Comparison of ENCODE assay signal across 1 cellular context in the genomic region with DNA sequence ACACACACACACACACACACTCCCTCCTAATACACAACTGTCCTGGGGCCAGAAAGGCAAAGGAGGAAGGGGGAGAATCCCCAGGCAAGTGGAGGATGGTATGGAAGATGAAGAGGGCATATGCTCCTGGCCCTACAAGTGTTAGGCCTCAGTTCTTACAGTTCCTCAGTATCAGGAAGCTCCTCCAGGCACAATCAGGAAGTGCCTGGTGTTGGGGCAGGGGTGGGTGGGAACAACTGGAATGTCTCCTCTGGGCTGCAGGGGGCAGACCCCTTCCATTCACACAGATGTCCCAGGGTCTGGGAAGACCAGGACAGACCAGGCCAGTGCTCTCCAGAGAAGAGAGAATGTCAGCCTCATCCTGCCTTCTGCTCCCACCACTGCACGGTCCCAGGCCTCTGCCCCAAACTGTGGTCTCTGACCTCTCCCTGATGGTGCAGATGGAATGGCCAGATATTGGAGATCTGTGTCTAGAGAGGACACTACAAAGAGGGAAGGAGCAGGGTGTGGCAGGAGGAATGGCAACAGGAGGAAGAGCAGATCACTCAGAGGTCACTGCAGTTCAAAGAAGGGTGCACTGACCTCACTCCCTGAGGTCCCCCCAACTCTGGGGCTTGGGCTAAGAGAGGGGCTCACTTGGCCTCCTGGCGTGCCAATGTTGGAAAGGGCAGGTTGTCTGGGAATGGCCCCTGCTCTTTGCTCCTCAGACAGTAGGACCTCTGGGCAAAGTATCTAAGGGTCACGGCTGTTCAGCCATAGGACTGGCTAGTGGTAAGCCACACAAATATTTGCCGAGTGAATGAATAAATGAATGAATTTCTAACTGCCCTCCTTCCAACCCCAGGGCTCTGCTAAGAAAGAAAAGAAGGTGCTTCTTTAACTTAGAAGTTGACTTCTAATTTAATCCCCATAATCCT.
TF ChIP-seq lines count a peak whose summit lies in the region.

No MANE protein-coding gene starts in this region.

TF ChIP-seq in K562, 482 proteins besides CTCF, POLR2A, EP300 and RAD21:
- no peak for TF ChIP-seq U2AF2 (optimal IDR thresholded peaks at IDR 0.05; ENCODE audit: low read depth, low read length)
- TF ChIP-seq OTX1 (CRISPR knock-in tag; IDR thresholded peaks at IDR 0.05): peak; percentile 86; the same call in 1 of the 2 replicates
- TF ChIP-seq DMBX1 (CRISPR knock-in tag; IDR thresholded peaks at IDR 0.05; ENCODE audit: borderline replicate concordance): peak; percentile 21; the same call in 1 of the 2 replicates
- TF ChIP-seq IFI16 (CRISPR knock-in tag; IDR thresholded peaks at IDR 0.05): no peak
- TF ChIP-seq GABPB2 (CRISPR knock-in tag; conservative IDR thresholded peaks at IDR 0.05): no peak
- TF ChIP-seq ZNF639 (CRISPR knock-in tag; conservative IDR thresholded peaks at IDR 0.05 in 1 of 2, IDR thresholded peaks at IDR 0.05 in 1 of 2): peak in 1 of 2 experiments; percentile 50; a peak in 1 of 4 replicates
- TF ChIP-seq ZNF232 (CRISPR knock-in tag; IDR thresholded peaks at IDR 0.05): no peak
- peak; percentile 64; the same call in 1 of the 2 replicates for TF ChIP-seq CTBP1 (IDR thresholded peaks at IDR 0.05; ENCODE audit: borderline replicate concordance)
- TF ChIP-seq THRB (CRISPR knock-in tag; conservative IDR thresholded peaks at IDR 0.05): peak; percentile 62; the same call in 1 of the 2 replicates
- no peak for TF ChIP-seq FOSL1 (tag; conservative IDR thresholded peaks at IDR 0.05)
- TF ChIP-seq CEBPG (CRISPR knock-in tag; IDR thresholded peaks at IDR 0.05): no peak
- no peak for TF ChIP-seq CEBPG (tag; conservative IDR thresholded peaks at IDR 0.05 in 1 of 2, IDR thresholded peaks at IDR 0.05 in 1 of 2)
- peak; percentile 53; the same call in 1 of the 2 replicates for TF ChIP-seq SPI1 (IDR thresholded peaks at IDR 0.05; ENCODE audit: borderline replicate concordance, low read depth, low read length)
- TF ChIP-seq HDGF (IDR thresholded peaks at IDR 0.05): 0 out of 2 replicates have a peak, but pooled peaks have one; percentile 42
- peak; percentile 50; the same call in 1 of the 2 replicates for TF ChIP-seq ZNF583 (CRISPR knock-in tag; IDR thresholded peaks at IDR 0.05)
- no peak for TF ChIP-seq CEBPB (tag; IDR thresholded peaks at IDR 0.05)
- TF ChIP-seq SIX5 (IDR thresholded peaks at IDR 0.05; ENCODE audit: borderline replicate concordance in 1 of 2, insufficient read depth in 1 of 2, low read depth in 1 of 2, low read length in 2 of 2): 0 out of 4 replicates have a peak, but pooled peaks of 1 of the 2 experiments have one; percentile 10
- TF ChIP-seq HDAC6 (IDR thresholded peaks at IDR 0.05; ENCODE audit: low read depth, low read length): no peak
- no peak for TF ChIP-seq TEAD4 (IDR thresholded peaks at IDR 0.05; ENCODE audit: low read length)
- TF ChIP-seq TEAD4 (CRISPR knock-in tag; IDR thresholded peaks at IDR 0.05; ENCODE audit: borderline replicate concordance): no peak
- no peak for TF ChIP-seq KDM4B (IDR thresholded peaks at IDR 0.05; ENCODE audit: borderline replicate concordance in 2 of 2, low read depth in 1 of 2)
- TF ChIP-seq, protein P1, sequence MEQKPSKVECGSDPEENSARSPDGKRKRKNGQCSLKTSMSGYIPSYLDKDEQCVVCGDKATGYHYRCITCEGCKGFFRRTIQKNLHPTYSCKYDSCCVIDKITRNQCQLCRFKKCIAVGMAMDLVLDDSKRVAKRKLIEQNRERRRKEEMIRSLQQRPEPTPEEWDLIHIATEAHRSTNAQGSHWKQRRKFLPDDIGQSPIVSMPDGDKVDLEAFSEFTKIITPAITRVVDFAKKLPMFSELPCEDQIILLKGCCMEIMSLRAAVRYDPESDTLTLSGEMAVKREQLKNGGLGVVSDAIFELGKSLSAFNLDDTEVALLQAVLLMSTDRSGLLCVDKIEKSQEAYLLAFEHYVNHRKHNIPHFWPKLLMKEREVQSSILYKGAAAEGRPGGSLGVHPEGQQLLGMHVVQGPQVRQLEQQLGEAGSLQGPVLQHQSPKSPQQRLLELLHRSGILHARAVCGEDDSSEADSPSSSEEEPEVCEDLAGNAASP (IDR thresholded peaks at IDR 0.05): no peak
- TF ChIP-seq ELF4 (CRISPR knock-in tag; IDR thresholded peaks at IDR 0.05): peak; percentile 84
- TF ChIP-seq SIN3A (IDR thresholded peaks at IDR 0.05; ENCODE audit: borderline replicate concordance in 2 of 2, control insufficient read depth in 1 of 2, low read depth in 2 of 2, low read length in 2 of 2): no peak
- TF ChIP-seq NR2C2 (CRISPR knock-in tag; IDR thresholded peaks at IDR 0.05): no peak
- TF ChIP-seq NR2C2 (tag; IDR thresholded peaks at IDR 0.05): peak; percentile 61
- TF ChIP-seq CREBBP (IDR thresholded peaks at IDR 0.05; ENCODE audit: low read depth, low read length): no peak
- peak; percentile 42; the same call in 1 of the 2 replicates for TF ChIP-seq NR4A1 (CRISPR knock-in tag; IDR thresholded peaks at IDR 0.05)
- TF ChIP-seq NR4A1 (tag; IDR thresholded peaks at IDR 0.05): no peak
- no peak for TF ChIP-seq CBFA2T2 (conservative IDR thresholded peaks at IDR 0.05)
- peak; percentile 71; the same call in 1 of the 2 replicates for TF ChIP-seq ELF1 (tag; IDR thresholded peaks at IDR 0.05)
- no peak for TF ChIP-seq ETV1 (tag; conservative IDR thresholded peaks at IDR 0.05; ENCODE audit: low read depth)
- TF ChIP-seq MTF1 (CRISPR knock-in tag; IDR thresholded peaks at IDR 0.05; ENCODE audit: borderline replicate concordance): no peak
- TF ChIP-seq SOX6 (IDR thresholded peaks at IDR 0.05): peak; percentile 10; the same call in 1 of the 2 replicates
- no peak for TF ChIP-seq PHB2 (IDR thresholded peaks at IDR 0.05; ENCODE audit: low read depth)
- TF ChIP-seq CBFA2T3 (IDR thresholded peaks at IDR 0.05): 0 out of 2 replicates have a peak, but pooled peaks have one; percentile 7
- TF ChIP-seq, protein P2, sequence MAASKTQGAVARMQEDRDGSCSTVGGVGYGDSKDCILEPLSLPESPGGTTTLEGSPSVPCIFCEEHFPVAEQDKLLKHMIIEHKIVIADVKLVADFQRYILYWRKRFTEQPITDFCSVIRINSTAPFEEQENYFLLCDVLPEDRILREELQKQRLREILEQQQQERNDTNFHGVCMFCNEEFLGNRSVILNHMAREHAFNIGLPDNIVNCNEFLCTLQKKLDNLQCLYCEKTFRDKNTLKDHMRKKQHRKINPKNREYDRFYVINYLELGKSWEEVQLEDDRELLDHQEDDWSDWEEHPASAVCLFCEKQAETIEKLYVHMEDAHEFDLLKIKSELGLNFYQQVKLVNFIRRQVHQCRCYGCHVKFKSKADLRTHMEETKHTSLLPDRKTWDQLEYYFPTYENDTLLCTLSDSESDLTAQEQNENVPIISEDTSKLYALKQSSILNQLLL (CRISPR knock-in tag; IDR thresholded peaks at IDR 0.05; ENCODE audit: borderline replicate concordance): no peak
- TF ChIP-seq NR2C1 (IDR thresholded peaks at IDR 0.05): no peak
- 0 out of 2 replicates have a peak, but pooled peaks have one; percentile 26 for TF ChIP-seq NR2C1 (tag; IDR thresholded peaks at IDR 0.05)
- TF ChIP-seq TAF15 (IDR thresholded peaks at IDR 0.05; ENCODE audit: low read depth, low read length): no peak
- TF ChIP-seq EWSR1 (IDR thresholded peaks at IDR 0.05; ENCODE audit: borderline replicate concordance, low read depth, partially characterized antibody): no peak
- 0 out of 2 replicates have a peak, but pooled peaks have one; percentile 32 for TF ChIP-seq MEF2D (tag; conservative IDR thresholded peaks at IDR 0.05; ENCODE audit: low read depth)
- TF ChIP-seq HEY1 (CRISPR knock-in tag; IDR thresholded peaks at IDR 0.05; ENCODE audit: borderline replicate concordance): no peak
- TF ChIP-seq, protein P3, sequence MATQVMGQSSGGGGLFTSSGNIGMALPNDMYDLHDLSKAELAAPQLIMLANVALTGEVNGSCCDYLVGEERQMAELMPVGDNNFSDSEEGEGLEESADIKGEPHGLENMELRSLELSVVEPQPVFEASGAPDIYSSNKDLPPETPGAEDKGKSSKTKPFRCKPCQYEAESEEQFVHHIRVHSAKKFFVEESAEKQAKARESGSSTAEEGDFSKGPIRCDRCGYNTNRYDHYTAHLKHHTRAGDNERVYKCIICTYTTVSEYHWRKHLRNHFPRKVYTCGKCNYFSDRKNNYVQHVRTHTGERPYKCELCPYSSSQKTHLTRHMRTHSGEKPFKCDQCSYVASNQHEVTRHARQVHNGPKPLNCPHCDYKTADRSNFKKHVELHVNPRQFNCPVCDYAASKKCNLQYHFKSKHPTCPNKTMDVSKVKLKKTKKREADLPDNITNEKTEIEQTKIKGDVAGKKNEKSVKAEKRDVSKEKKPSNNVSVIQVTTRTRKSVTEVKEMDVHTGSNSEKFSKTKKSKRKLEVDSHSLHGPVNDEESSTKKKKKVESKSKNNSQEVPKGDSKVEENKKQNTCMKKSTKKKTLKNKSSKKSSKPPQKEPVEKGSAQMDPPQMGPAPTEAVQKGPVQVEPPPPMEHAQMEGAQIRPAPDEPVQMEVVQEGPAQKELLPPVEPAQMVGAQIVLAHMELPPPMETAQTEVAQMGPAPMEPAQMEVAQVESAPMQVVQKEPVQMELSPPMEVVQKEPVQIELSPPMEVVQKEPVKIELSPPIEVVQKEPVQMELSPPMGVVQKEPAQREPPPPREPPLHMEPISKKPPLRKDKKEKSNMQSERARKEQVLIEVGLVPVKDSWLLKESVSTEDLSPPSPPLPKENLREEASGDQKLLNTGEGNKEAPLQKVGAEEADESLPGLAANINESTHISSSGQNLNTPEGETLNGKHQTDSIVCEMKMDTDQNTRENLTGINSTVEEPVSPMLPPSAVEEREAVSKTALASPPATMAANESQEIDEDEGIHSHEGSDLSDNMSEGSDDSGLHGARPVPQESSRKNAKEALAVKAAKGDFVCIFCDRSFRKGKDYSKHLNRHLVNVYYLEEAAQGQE (CRISPR knock-in tag; IDR thresholded peaks at IDR 0.05; ENCODE audit: low read depth): 0 out of 2 replicates have a peak, but pooled peaks have one; percentile 56
- no peak for TF ChIP-seq NFIC (IDR thresholded peaks at IDR 0.05)
- TF ChIP-seq RBM15 (IDR thresholded peaks at IDR 0.05; ENCODE audit: insufficient read depth, low read length): no peak
